In genomic region chr4:1053080-1053661, GRCh38 we compare ENCODE assay signal across 11 cellular contexts. TPM values are rescaled to one million over a fixed set of nuclear protein-coding genes. Genes with fewer than 3 reads are reported as not detected.
DNase-seq lines count a peak whose midpoint lies in the region; ATAC-seq, FAIRE-seq and TF ChIP-seq lines count a peak whose summit lies in the region.
"Had no signal": no experiment of that assay in that cellular context is flagged by ENCODE, and none has a peak within 500 bp of the region (broad histone marks: within the 10 kb centered on the region; RNA-seq: fewer than 3 reads in every experiment).

No MANE protein-coding gene starts in this region.

- H3K4me3 ChIP-seq in AG09309 (ENCODE audit: control insufficient read depth, low read depth, low read length) (no peak overlapping the region), bronchial epithelial cell (ENCODE audit: low read depth, low read length) (no peak overlapping the region)

- peaks cover 21% of the 10 kb centered on the region for H3K4me1 Mint-ChIP-seq in nephron

- peaks cover 2% of the 10 kb centered on the region for H3K9me3 Mint-ChIP-seq in nephron
- H3K9me3 Mint-ChIP-seq: T-helper 2 cell treated with Interferon-gamma antibody and Interleukin-4, amounts not matched to agents 5 μg/mL and 100 μg/mL, for 36 hours had no signal

- TF ChIP-seq CTCF in AG09309 (IDR thresholded peaks at IDR 0.05; ENCODE audit: control insufficient read depth, insufficient read depth, low read depth, low read length, missing control alignments), result no peak
- no peak for TF ChIP-seq CTCF in bronchial epithelial cell (IDR thresholded peaks at IDR 0.05; ENCODE audit: insufficient read depth, low read length, severe bottlenecking)
- TF ChIP-seq CTCF in nephron (IDR thresholded peaks at IDR 0.05; ENCODE audit: unreplicated experiment in 3 of 3), result no peak

- FAIRE-seq in bronchial epithelial cell (lab: Jason Lieb, UNC), result no peak

- H3K4me3 Mint-ChIP-seq in nephron, result peak overlapping the region in 1 of 3 experiments; percentile 69
- H3K4me3 Mint-ChIP-seq: T-helper 2 cell treated with Interferon-gamma antibody and Interleukin-4, amounts not matched to agents 5 μg/mL and 100 μg/mL, for 36 hours had no signal

- H3K36me3 ChIP-seq in bronchial epithelial cell (ENCODE audit: control insufficient read depth, insufficient read depth, low read length), result no peaks in the 10 kb centered on the region

- ATAC-seq in HG02623 (IDR thresholded peaks at IDR 0.05; ENCODE audit: unreplicated experiment), result no peak
- ATAC-seq in HG03159 (IDR thresholded peaks at IDR 0.05; ENCODE audit: unreplicated experiment), result no peak

- peaks cover 33% of the 10 kb centered on the region for H3K27me3 ChIP-seq in bronchial epithelial cell (ENCODE audit: control insufficient read depth, insufficient read depth, low read length)

- peak; percentile 71 for DNase-seq in AG09309 (ENCODE audit: low read depth)
- peak; percentile 83 for DNase-seq in GM04503 (ENCODE audit: low read depth)
- peak; percentile 63 for DNase-seq in bronchial epithelial cell (ENCODE audit: low read depth)
- DNase-seq in foreskin melanocyte, result no peak
- no peak for DNase-seq in activated naive CD4-positive, alpha-beta T cell treated with anti-CD3 and anti-CD28 coated beads, Interleukin-2, amount 50 U/mL, for 16 hours
- DNase-seq: DMS79 treated with DMSO at 0.1 percent for 48 hours, NCI-H774 had no signal

- peak overlapping the region in 2 of 3 experiments; percentile 74 to 79 for H3K27ac Mint-ChIP-seq in nephron
- H3K27ac Mint-ChIP-seq: T-helper 2 cell treated with Interferon-gamma antibody and Interleukin-4, amounts not matched to agents 5 μg/mL and 100 μg/mL, for 36 hours had no signal

- peaks cover 68% of the 10 kb centered on the region for H3K27me3 Mint-ChIP-seq in nephron (ENCODE audit: low read depth)

- no peaks in the 10 kb centered on the region for H3K36me3 Mint-ChIP-seq in nephron (ENCODE audit: low read depth)

RNA-seq across cellular contexts. Expression of gene FGFRL1, which starts 41.7 kb away (rescaled TPM):
- total RNA-seq in bronchial epithelial cell, result 14.2 and 14.7 TPM in 2 replicates

RNA-seq across cellular contexts. Expression of gene SLC26A1, which starts 60.0 kb away (rescaled TPM):
- under 0.01 and 0.13 TPM in 2 replicates for total RNA-seq in bronchial epithelial cell

Comparison
In these comparisons a context has a peak if more than half of its experiments do, and no peak if none do; other contexts are left out.
1. DNase-seq: peak in AG09309 (single experiment), GM04503 (single experiment) and bronchial epithelial cell (single experiment); none in foreskin melanocyte (single experiment) and activated naive CD4-positive, alpha-beta T cell treated with anti-CD3 and anti-CD28 coated beads, Interleukin-2, amount 50 U/mL, for 16 hours (single experiment).